In genomic region chr7:3195160-3195559, GRCh38 we compare ENCODE assay signal across 25 cellular contexts.
DNase-seq lines count a peak whose midpoint lies in the region; ATAC-seq and TF ChIP-seq lines count a peak whose summit lies in the region.
"Had no signal": no experiment of that assay in that cellular context is flagged by ENCODE, and none has a peak within 500 bp of the region (broad histone marks: within the 10 kb centered on the region; RNA-seq: fewer than 3 reads in every experiment).

No MANE protein-coding gene starts in this region.

- H3K36me3 ChIP-seq in ACC112 (ENCODE audit: insufficient read depth, low read length), result no peaks in the 10 kb centered on the region
- H3K36me3 ChIP-seq in PC-9 (ENCODE audit: low read depth), result no peaks in the 10 kb centered on the region
- H3K36me3 ChIP-seq in endodermal cell (ENCODE audit: control insufficient read depth, insufficient read depth, low read length), result no peaks in the 10 kb centered on the region
- H3K36me3 ChIP-seq: BLaER1, uterus had no signal

- intact Hi-C loops in PC-9 (cut with micrococcal nuclease; ENCODE audit: unreplicated experiment), result loop anchor here (2.0 to 10.0 kb wide), 2 partner anchors 30 to 110 kb away; partner anchors contain the start of gene SDK1

- H3K4me3 Mint-ChIP-seq in endodermal cell (no peak overlapping the region), nephron (no peak overlapping the region)
- no peak overlapping the region for H3K4me3 Mint-ChIP-seq in effector memory CD8-positive, alpha-beta T cell
- H3K4me3 Mint-ChIP-seq: stimulated activated naive B cell treated with anti-CD40 and anti-IgM and Interleukin-4, amounts not matched to agents 10 μg/mL and 1 μg/mL and 100 μg/mL, for 72 hours had no signal

- WGBS in endodermal cell (ENCODE audit: insufficient coverage in 1 of 2, insufficient read length in 1 of 2), 2 experiments, result 76 to 88% methylated on average over 5 to 6 of the region's 6 CpGs

- peaks cover 31% of the 10 kb centered on the region for H3F3A ChIP-seq in PC-9 (ENCODE audit: insufficient read depth, low read depth)

- CTCF ChIA-PET in PC-9 (lab: Charles Lee), result no interaction called here

- DNase-seq in PC-9 (no peak), endodermal cell (no peak), NCI-H510A (lab: John Stamatoyannopoulos, UW) (no peak), NCI-H345 treated with DMSO at 0.1 percent for 48 hours (lab: John Stamatoyannopoulos, UW; ENCODE audit: unreplicated experiment) (no peak)
- no peak for DNase-seq in stimulated activated CD4-positive, alpha-beta T cell treated with anti-CD3 and anti-CD28 coated beads, Interleukin-4, amount 100 ng/mL, for 24 hours
- no peak for DNase-seq in effector memory CD8-positive, alpha-beta T cell
- DNase-seq: activated naive CD4-positive, alpha-beta T cell treated with anti-CD3 and anti-CD28 coated beads, Interleukin-2, amount 50 U/mL, for 16 hours; Caco-2; central memory CD4-positive, alpha-beta T cell; DMS79 treated with DMSO at 0.1 percent for 48 hours; left ventricle myocardium superior; NCI-H1048; NCI-H2029; NCI-H2227 treated with DMSO at 0.1 percent for 48 hours; NCI-H774; stimulated activated CD4-positive, alpha-beta T cell treated with anti-CD3 and anti-CD28 coated beads, Interleukin-4, amount 100 ng/mL, for 1 hour; stimulated activated naive B cell treated with anti-CD40 and anti-IgM and Interleukin-4, amounts not matched to agents 10 μg/mL and 1 μg/mL and 100 μg/mL, for 72 hours; T-helper 9 cell; uterus had no signal

- H3K27ac Mint-ChIP-seq in endodermal cell (peak overlapping the region; percentile 95), nephron (peak overlapping the region; percentile 76 to 88 (median 80))
- peak overlapping the region in 1 of 2 donors; percentile 18 for H3K27ac Mint-ChIP-seq in effector memory CD8-positive, alpha-beta T cell
- H3K27ac Mint-ChIP-seq: stimulated activated naive B cell treated with anti-CD40 and anti-IgM and Interleukin-4, amounts not matched to agents 10 μg/mL and 1 μg/mL and 100 μg/mL, for 72 hours had no signal

- ATAC-seq in effector memory CD8-positive, alpha-beta T cell (replicated peaks), result no peak
- ATAC-seq: foreskin keratinocyte; left ventricle myocardium superior; Right ventricle myocardium inferior; stimulated activated naive B cell treated with anti-CD40 and anti-IgM and Interleukin-4, amounts not matched to agents 10 μg/mL and 1 μg/mL and 100 μg/mL, for 72 hours had no signal

- TSS peak; percentile 50 for BruUV-seq in PC-9 (replicated peaks; lab: Mats Ljungman, UMichigan)

- H3K4me2 ChIP-seq in PC-9, result peak overlapping the region; percentile 52
- H3K4me2 ChIP-seq: BLaER1 had no signal

- H3K79me2 ChIP-seq in ACC112 (ENCODE audit: control insufficient read depth, insufficient read depth, low read length, unreplicated experiment), result no peaks in the 10 kb centered on the region
- H3K79me2 ChIP-seq in PC-9 (ENCODE audit: low read depth), result no peaks in the 10 kb centered on the region

- no peaks in the 10 kb centered on the region for H4K20me1 ChIP-seq in PC-9 (ENCODE audit: insufficient read depth)
- H4K20me1 ChIP-seq: BLaER1 had no signal

- peaks cover 2% of the 10 kb centered on the region for H3K27me3 Mint-ChIP-seq in endodermal cell (ENCODE audit: insufficient read depth)
- H3K27me3 Mint-ChIP-seq in nephron (ENCODE audit: low read depth), result peaks cover 9% of the 10 kb centered on the region
- peaks cover 35 to 50% of the 10 kb centered on the region in 2 donors for H3K27me3 Mint-ChIP-seq in effector memory CD8-positive, alpha-beta T cell

- POLR2A ChIA-PET in PC-9 (lab: Charles Lee; ENCODE audit: unreplicated experiment), result interaction anchor here (0.7 kb wide), 1 partner anchor 21 kb away, joined by 8 read pairs; no protein-coding TSS in a partner anchor

- H3K9me2 ChIP-seq in PC-9 (ENCODE audit: insufficient read depth), result no peaks in the 10 kb centered on the region

- H3K4me1 ChIP-seq in ACC112 (ENCODE audit: control insufficient read depth, insufficient read depth, low read length, unreplicated experiment) (peaks cover 3% of the 10 kb centered on the region), PC-9 (replicated peaks; ENCODE audit: insufficient read depth) (peaks cover 35% of the 10 kb centered on the region), endodermal cell (ENCODE audit: control insufficient read depth, insufficient read depth, low read length) (no peaks in the 10 kb centered on the region)
- H3K4me1 ChIP-seq: Caco-2, foreskin keratinocyte, uterus had no signal

- H3K9ac ChIP-seq in endodermal cell (ENCODE audit: extremely low read depth, low read length, poor library complexity, severe bottlenecking), result no peak overlapping the region
- H3K9ac ChIP-seq: BLaER1 had no signal

- H3K36me3 Mint-ChIP-seq in endodermal cell (ENCODE audit: low read depth), result peaks cover 3% of the 10 kb centered on the region
- peaks cover 12% of the 10 kb centered on the region for H3K36me3 Mint-ChIP-seq in nephron (ENCODE audit: low read depth)
- H3K36me3 Mint-ChIP-seq in effector memory CD8-positive, alpha-beta T cell (ENCODE audit: insufficient read depth), result no peaks in the 10 kb centered on the region

- no peak for TF ChIP-seq CTCF in PC-9 (conservative IDR thresholded peaks at IDR 0.05)
- TF ChIP-seq CTCF in endodermal cell (conservative IDR thresholded peaks at IDR 0.05), result no peak
- TF ChIP-seq CTCF in nephron (IDR thresholded peaks at IDR 0.05; ENCODE audit: unreplicated experiment in 3 of 3), result no peak

- peaks cover 39% of the 10 kb centered on the region for H3K9me3 Mint-ChIP-seq in endodermal cell
- peaks cover 26% of the 10 kb centered on the region for H3K9me3 Mint-ChIP-seq in nephron
- H3K9me3 Mint-ChIP-seq in effector memory CD8-positive, alpha-beta T cell, result no peaks in the 10 kb centered on the region

- H2AFZ ChIP-seq in ACC112 (ENCODE audit: low read length, unreplicated experiment) (no peak overlapping the region), PC-9 (no peak overlapping the region; the same call in 1 of the 2 replicates)

- H3K27ac ChIP-seq in ACC112 (ENCODE audit: low read depth, low read length) (peak overlapping the region; percentile 68), PC-9 (peak overlapping the region; percentile 83), endodermal cell (ENCODE audit: low read depth, low read length) (peak overlapping the region; percentile 96)
- H3K27ac ChIP-seq: BLaER1, epithelial cell of prostate, foreskin keratinocyte, uterus had no signal

- H3K4me1 Mint-ChIP-seq in endodermal cell (peaks cover 17% of the 10 kb centered on the region), nephron (peaks cover 7% of the 10 kb centered on the region)
- H3K4me1 Mint-ChIP-seq in effector memory CD8-positive, alpha-beta T cell (ENCODE audit: low read depth in 2 of 2), result peaks cover 4% of the 10 kb centered on the region in 2 donors

- H3K4me3 ChIP-seq in ACC112 (ENCODE audit: low read depth, low read length) (no peak overlapping the region), PC-9 (no peak overlapping the region), endodermal cell (ENCODE audit: low read length) (no peak overlapping the region)
- H3K4me3 ChIP-seq: BLaER1, uterus had no signal

- H3K9me3 ChIP-seq in PC-9 (ENCODE audit: insufficient read depth, low read depth) (peaks cover 9% of the 10 kb centered on the region; the same call in 1 of the 2 replicates), endodermal cell (ENCODE audit: control insufficient read depth, low read length) (peaks cover 18% of the 10 kb centered on the region)
- H3K9me3 ChIP-seq: Caco-2, uterus had no signal

- H3K27me3 ChIP-seq in ACC112 (ENCODE audit: insufficient read depth, low read length), result no peaks in the 10 kb centered on the region
- no peaks in the 10 kb centered on the region for H3K27me3 ChIP-seq in PC-9 (ENCODE audit: insufficient read depth, low read depth)
- H3K27me3 ChIP-seq in endodermal cell (ENCODE audit: control insufficient read depth, insufficient read depth, low read length, poor library complexity, severe bottlenecking), result no peaks in the 10 kb centered on the region
- H3K27me3 ChIP-seq: BLaER1, foreskin keratinocyte, uterus had no signal
